ENCODE assay signal across 29 cellular contexts in the genomic region with DNA sequence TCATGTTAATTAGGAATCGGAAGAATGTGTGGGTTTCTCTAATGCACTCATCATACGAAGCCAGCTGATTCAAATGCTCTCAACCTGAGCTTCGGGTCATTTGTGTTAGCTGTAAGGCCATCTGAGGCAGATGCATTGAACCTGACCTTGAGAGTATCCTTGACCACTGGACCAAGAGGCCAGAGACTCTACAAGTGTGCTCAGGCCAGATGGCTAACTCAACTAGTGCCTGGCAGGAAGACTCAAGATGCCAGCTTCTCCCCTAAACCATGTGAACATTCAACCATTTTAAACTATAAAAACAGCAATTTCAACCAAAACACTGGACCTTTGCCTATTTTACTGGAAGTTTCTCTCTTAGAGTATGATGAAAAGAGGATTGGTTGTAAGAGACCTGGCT.
"Had no signal": no experiment of that assay in that cellular context is flagged by ENCODE, and none has a peak within 500 bp of the region (broad histone marks: within the 10 kb centered on the region; RNA-seq: fewer than 3 reads in every experiment).

No MANE protein-coding gene starts in this region.

- DNase-seq: colonic mucosa; cortex of kidney; dermis blood vessel endothelial cell; dorsolateral prefrontal cortex; effector CD4-positive, alpha-beta T cell; effector CD8-positive, alpha-beta T cell; effector memory CD4-positive, alpha-beta T cell; effector memory CD8-positive, alpha-beta T cell; endodermal cell; erythroblast; esophagus squamous epithelium; foreskin fibroblast; foreskin keratinocyte; foreskin melanocyte; gastrocnemius medialis; glutamatergic neuron; head of caudate nucleus; heart left ventricle; heart right ventricle had no signal

- H3K27me3 ChIP-seq: colonic mucosa, esophagus muscularis mucosa, esophagus squamous epithelium, foreskin keratinocyte, gastrocnemius medialis, gastroesophageal sphincter had no signal

- ATAC-seq: effector memory CD8-positive, alpha-beta T cell; esophagus mucosa; foreskin keratinocyte; gastrocnemius medialis; gastroesophageal sphincter; heart left ventricle; heart right ventricle had no signal

- H3K27ac Mint-ChIP-seq: dendritic cell treated with granulocyte-macrophage colony-stimulating factor and Interleukin-4, amounts not matched to agents 40 ng/mL and 50 ng/mL, for 4 days; effector memory CD8-positive, alpha-beta T cell; endodermal cell had no signal

- H3K9me3 Mint-ChIP-seq: dendritic cell treated with granulocyte-macrophage colony-stimulating factor and Interleukin-4, amounts not matched to agents 40 ng/mL and 50 ng/mL, for 4 days had no signal

- FAIRE-seq: colon, endometrium, endothelial cell of umbilical vein, frontal cortex had no signal

- H3K27ac ChIP-seq: colonic mucosa, coronary artery, dorsolateral prefrontal cortex, epithelial cell of prostate, esophagus muscularis mucosa, esophagus squamous epithelium, foreskin keratinocyte, gastrocnemius medialis, gastroesophageal sphincter, heart left ventricle, heart right ventricle had no signal

- H3K36me3 ChIP-seq: colonic mucosa, esophagus muscularis mucosa, esophagus squamous epithelium, gastrocnemius medialis, gastroesophageal sphincter, heart left ventricle, heart right ventricle had no signal

- H3K27me3 Mint-ChIP-seq: dendritic cell treated with granulocyte-macrophage colony-stimulating factor and Interleukin-4, amounts not matched to agents 40 ng/mL and 50 ng/mL, for 4 days had no signal

- H3K4me1 ChIP-seq: colonic mucosa, esophagus muscularis mucosa, esophagus squamous epithelium, foreskin keratinocyte, gastrocnemius medialis, gastroesophageal sphincter, heart left ventricle, heart right ventricle had no signal

- H3K4me3 Mint-ChIP-seq: dendritic cell treated with granulocyte-macrophage colony-stimulating factor and Interleukin-4, amounts not matched to agents 40 ng/mL and 50 ng/mL, for 4 days; effector memory CD8-positive, alpha-beta T cell; endodermal cell had no signal

- H3K4me3 ChIP-seq: colonic mucosa, coronary artery, dorsolateral prefrontal cortex, esophagus muscularis mucosa, esophagus squamous epithelium, gastrocnemius medialis, gastroesophageal sphincter, heart left ventricle, heart right ventricle had no signal

- H3K9me3 ChIP-seq: colonic mucosa, esophagus squamous epithelium, gastrocnemius medialis, gastroesophageal sphincter had no signal
